ENCODE assay signal across 8 cellular contexts in genomic region chr12:54032627-54033100, GRCh38. TPM values are rescaled to one million over a fixed set of nuclear protein-coding genes. Genes with fewer than 3 reads are reported as not detected.
A peak's percentile ranks its signal among the peaks of the same experiment; 100 is the strongest.
DNase-seq lines count a peak whose midpoint lies in the region; ATAC-seq, FAIRE-seq and TF ChIP-seq lines count a peak whose summit lies in the region.

HOXC5 (plus strand) TSS chr12:54033050; CDS start chr12:54033123, 73 bp downstream.

- WGBS in psoas muscle, 3 donors: 5 to 8% (median 6%) methylated on average over 12 of the region's 12 CpGs

- H3K4me1 ChIP-seq in psoas muscle: peaks cover 13% of the 10 kb centered on the region

- intact Hi-C loops in head of caudate nucleus (cut with DNase I) (no loop called here), psoas muscle (cut with DNase I) (loop anchor here (1.0 to 10.0 kb wide), 3 partner anchors 102 to 170 kb away; no protein-coding TSS in a partner anchor)

- peak; percentile 51 to 66 (median 59) for ATAC-seq in psoas muscle
- ATAC-seq in GM19397 (IDR thresholded peaks at IDR 0.05; ENCODE audit: unreplicated experiment): no peak

- no peak for FAIRE-seq in D721Med (lab: Jason Lieb, UNC)

- no peak within 1 kb of the TSS for H3K4me3 ChIP-seq in Jurkat, Clone E6-1 (ENCODE audit: low read length)
- peak within 1 kb of the TSS; percentile 62 for H3K4me3 ChIP-seq in psoas muscle

- H3K27me3 ChIP-seq in psoas muscle (ENCODE audit: insufficient read depth in 3 of 3, low read length in 2 of 3): peaks cover 0 to 4% (median 0%) of the 10 kb centered on the region in 3 donors

- peak; percentile 78 for DNase-seq in D721Med (ENCODE audit: insufficient read length, low spot score)
- peak; percentile 47 for DNase-seq in Jurkat, Clone E6-1 (ENCODE audit: low read depth, low spot score)
- peak; percentile 64 for DNase-seq in RPMI8226
- DNase-seq in activated naive CD4-positive, alpha-beta T cell treated with Interleukin-2 at 50 U/mL for 16 hours: peak; percentile 51
- peak in 38 of 42 donors; percentile 8 to 77 (median 48) for DNase-seq in head of caudate nucleus
- DNase-seq in psoas muscle: peak; percentile 76 to 82
- no peak for DNase-seq in NK-92 (lab: John Stamatoyannopoulos, UW; ENCODE audit: unreplicated experiment)

- no peaks in the 10 kb centered on the region for H3K9me3 ChIP-seq in psoas muscle

- TF ChIP-seq CTCF in D721Med (IDR thresholded peaks at IDR 0.05; ENCODE audit: insufficient read depth, missing control alignments): peak; percentile 94
- TF ChIP-seq CTCF in psoas muscle (IDR thresholded peaks at IDR 0.05): peak; percentile 92

- H3K36me3 ChIP-seq in psoas muscle (ENCODE audit: insufficient read depth in 1 of 2, low read depth in 1 of 2): no peaks in the 10 kb centered on the region

- H3K27ac ChIP-seq in psoas muscle: peak within 1 kb of the TSS; percentile 24

RNA-seq across cellular contexts. Expression of gene HOXC5, which starts in this region (rescaled TPM):
- not detected for polyA plus RNA-seq in Jurkat, Clone E6-1 (2012; ENCODE audit: insufficient read depth, insufficient read length)
- total RNA-seq in psoas muscle: 1 to 10 TPM in 2 of 4 donors, under 1 TPM in 2; 0.25 to 3.3 (median 1.1) TPM
- under 1 TPM; 0.03 to 0.58 (median 0.04) TPM for polyA plus RNA-seq in psoas muscle
